ENCODE assay signal across 2 cellular contexts in the genomic region with DNA sequence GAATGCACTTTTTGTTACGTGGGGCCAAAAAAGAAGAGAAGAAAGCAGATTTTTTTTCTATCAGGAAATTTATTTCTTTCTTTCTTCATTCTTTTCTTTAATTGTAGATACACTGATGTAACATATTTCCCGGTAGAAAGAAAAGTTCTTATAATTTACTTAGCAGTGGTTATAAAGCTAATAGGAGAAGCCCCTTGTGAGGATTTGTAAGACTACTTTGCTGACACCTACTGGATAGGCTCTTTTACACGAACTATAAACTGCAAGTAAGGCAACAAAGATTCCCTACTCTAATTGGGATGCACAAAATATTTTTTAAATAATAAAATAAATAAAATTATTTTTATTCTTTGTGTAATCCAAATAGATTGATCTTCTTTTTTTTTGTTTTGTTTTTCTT.
TF ChIP-seq lines count a peak whose summit lies in the region.

No MANE protein-coding gene starts in this region.

TF ChIP-seq in liver, 16 proteins besides CTCF, POLR2A, EP300 and RAD21 (continued from another document):
- TF ChIP-seq, protein P1, sequence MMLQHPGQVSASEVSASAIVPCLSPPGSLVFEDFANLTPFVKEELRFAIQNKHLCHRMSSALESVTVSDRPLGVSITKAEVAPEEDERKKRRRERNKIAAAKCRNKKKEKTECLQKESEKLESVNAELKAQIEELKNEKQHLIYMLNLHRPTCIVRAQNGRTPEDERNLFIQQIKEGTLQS (IDR thresholded peaks at IDR 0.05) = no peak
- TF ChIP-seq, protein P2, sequence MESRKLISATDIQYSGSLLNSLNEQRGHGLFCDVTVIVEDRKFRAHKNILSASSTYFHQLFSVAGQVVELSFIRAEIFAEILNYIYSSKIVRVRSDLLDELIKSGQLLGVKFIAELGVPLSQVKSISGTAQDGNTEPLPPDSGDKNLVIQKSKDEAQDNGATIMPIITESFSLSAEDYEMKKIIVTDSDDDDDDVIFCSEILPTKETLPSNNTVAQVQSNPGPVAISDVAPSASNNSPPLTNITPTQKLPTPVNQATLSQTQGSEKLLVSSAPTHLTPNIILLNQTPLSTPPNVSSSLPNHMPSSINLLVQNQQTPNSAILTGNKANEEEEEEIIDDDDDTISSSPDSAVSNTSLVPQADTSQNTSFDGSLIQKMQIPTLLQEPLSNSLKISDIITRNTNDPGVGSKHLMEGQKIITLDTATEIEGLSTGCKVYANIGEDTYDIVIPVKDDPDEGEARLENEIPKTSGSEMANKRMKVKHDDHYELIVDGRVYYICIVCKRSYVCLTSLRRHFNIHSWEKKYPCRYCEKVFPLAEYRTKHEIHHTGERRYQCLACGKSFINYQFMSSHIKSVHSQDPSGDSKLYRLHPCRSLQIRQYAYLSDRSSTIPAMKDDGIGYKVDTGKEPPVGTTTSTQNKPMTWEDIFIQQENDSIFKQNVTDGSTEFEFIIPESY (IDR thresholded peaks at IDR 0.05) = no peak
- TF ChIP-seq JUND (IDR thresholded peaks at IDR 0.05) (no peak), YY1 (IDR thresholded peaks at IDR 0.05) (no peak), RXRA (IDR thresholded peaks at IDR 0.05) (no peak)

TF ChIP-seq in HepG2, 621 proteins besides CTCF, POLR2A, EP300 and RAD21 (continued from another document):
- TF ChIP-seq, protein P3, sequence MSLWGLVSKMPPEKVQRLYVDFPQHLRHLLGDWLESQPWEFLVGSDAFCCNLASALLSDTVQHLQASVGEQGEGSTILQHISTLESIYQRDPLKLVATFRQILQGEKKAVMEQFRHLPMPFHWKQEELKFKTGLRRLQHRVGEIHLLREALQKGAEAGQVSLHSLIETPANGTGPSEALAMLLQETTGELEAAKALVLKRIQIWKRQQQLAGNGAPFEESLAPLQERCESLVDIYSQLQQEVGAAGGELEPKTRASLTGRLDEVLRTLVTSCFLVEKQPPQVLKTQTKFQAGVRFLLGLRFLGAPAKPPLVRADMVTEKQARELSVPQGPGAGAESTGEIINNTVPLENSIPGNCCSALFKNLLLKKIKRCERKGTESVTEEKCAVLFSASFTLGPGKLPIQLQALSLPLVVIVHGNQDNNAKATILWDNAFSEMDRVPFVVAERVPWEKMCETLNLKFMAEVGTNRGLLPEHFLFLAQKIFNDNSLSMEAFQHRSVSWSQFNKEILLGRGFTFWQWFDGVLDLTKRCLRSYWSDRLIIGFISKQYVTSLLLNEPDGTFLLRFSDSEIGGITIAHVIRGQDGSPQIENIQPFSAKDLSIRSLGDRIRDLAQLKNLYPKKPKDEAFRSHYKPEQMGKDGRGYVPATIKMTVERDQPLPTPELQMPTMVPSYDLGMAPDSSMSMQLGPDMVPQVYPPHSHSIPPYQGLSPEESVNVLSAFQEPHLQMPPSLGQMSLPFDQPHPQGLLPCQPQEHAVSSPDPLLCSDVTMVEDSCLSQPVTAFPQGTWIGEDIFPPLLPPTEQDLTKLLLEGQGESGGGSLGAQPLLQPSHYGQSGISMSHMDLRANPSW (CRISPR knock-in tag; IDR thresholded peaks at IDR 0.05; ENCODE audit: borderline replicate concordance) = no peak
- TF ChIP-seq, protein P4, sequence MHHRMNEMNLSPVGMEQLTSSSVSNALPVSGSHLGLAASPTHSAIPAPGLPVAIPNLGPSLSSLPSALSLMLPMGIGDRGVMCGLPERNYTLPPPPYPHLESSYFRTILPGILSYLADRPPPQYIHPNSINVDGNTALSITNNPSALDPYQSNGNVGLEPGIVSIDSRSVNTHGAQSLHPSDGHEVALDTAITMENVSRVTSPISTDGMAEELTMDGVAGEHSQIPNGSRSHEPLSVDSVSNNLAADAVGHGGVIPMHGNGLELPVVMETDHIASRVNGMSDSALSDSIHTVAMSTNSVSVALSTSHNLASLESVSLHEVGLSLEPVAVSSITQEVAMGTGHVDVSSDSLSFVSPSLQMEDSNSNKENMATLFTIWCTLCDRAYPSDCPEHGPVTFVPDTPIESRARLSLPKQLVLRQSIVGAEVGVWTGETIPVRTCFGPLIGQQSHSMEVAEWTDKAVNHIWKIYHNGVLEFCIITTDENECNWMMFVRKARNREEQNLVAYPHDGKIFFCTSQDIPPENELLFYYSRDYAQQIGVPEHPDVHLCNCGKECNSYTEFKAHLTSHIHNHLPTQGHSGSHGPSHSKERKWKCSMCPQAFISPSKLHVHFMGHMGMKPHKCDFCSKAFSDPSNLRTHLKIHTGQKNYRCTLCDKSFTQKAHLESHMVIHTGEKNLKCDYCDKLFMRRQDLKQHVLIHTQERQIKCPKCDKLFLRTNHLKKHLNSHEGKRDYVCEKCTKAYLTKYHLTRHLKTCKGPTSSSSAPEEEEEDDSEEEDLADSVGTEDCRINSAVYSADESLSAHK (CRISPR knock-in tag; IDR thresholded peaks at IDR 0.05; ENCODE audit: borderline replicate concordance) = no peak
- TF ChIP-seq, protein P5, sequence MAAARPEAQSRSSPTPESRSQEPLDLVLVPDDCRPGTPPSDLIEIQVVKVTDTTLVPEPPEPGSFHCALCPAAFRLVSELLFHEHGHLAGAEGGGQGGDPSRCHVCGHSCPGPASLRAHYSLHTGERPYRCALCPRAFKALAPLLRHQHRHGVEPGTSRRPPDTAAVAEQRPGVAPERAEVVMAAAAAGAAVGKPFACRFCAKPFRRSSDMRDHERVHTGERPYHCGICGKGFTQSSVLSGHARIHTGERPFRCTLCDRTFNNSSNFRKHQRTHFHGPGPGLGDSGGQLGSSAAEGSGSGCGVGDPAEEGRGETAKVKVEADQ (CRISPR knock-in tag; IDR thresholded peaks at IDR 0.05; ENCODE audit: borderline replicate concordance) = no peak
- TF ChIP-seq ARHGAP35 (CRISPR knock-in tag; IDR thresholded peaks at IDR 0.05; ENCODE audit: borderline replicate concordance) = no peak
- no peak for TF ChIP-seq ZBTB1 (CRISPR knock-in tag; IDR thresholded peaks at IDR 0.05; ENCODE audit: borderline replicate concordance)
- TF ChIP-seq MAFG (CRISPR knock-in tag; IDR thresholded peaks at IDR 0.05) = no peak
- TF ChIP-seq KLF13 (CRISPR knock-in tag; IDR thresholded peaks at IDR 0.05) = no peak
- no peak for TF ChIP-seq ZNF7 (CRISPR knock-in tag; IDR thresholded peaks at IDR 0.05)
- TF ChIP-seq MAFF (IDR thresholded peaks at IDR 0.05; ENCODE audit: low read depth, low read length) = no peak
- TF ChIP-seq NKX3-1 (CRISPR knock-in tag; IDR thresholded peaks at IDR 0.05) = no peak
- TF ChIP-seq ZSCAN25 (CRISPR knock-in tag; IDR thresholded peaks at IDR 0.05) = no peak
- no peak for TF ChIP-seq NR2C2 (CRISPR knock-in tag; IDR thresholded peaks at IDR 0.05; ENCODE audit: borderline replicate concordance)
- no peak for TF ChIP-seq ONECUT2 (CRISPR knock-in tag; IDR thresholded peaks at IDR 0.05)
- TF ChIP-seq ZNF282 (IDR thresholded peaks at IDR 0.05; ENCODE audit: partially characterized antibody) = no peak
- TF ChIP-seq, protein P6, sequence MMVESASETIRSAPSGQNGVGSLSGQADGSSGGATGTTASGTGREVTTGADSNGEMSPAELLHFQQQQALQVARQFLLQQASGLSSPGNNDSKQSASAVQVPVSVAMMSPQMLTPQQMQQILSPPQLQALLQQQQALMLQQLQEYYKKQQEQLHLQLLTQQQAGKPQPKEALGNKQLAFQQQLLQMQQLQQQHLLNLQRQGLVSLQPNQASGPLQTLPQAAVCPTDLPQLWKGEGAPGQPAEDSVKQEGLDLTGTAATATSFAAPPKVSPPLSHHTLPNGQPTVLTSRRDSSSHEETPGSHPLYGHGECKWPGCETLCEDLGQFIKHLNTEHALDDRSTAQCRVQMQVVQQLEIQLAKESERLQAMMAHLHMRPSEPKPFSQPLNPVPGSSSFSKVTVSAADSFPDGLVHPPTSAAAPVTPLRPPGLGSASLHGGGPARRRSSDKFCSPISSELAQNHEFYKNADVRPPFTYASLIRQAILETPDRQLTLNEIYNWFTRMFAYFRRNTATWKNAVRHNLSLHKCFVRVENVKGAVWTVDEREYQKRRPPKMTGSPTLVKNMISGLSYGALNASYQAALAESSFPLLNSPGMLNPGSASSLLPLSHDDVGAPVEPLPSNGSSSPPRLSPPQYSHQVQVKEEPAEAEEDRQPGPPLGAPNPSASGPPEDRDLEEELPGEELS (CRISPR knock-in tag; IDR thresholded peaks at IDR 0.05) = no peak
- TF ChIP-seq KLF16 (CRISPR knock-in tag; IDR thresholded peaks at IDR 0.05) = no peak
- no peak for TF ChIP-seq ZNF558 (CRISPR knock-in tag; IDR thresholded peaks at IDR 0.05; ENCODE audit: borderline replicate concordance)
- TF ChIP-seq, protein P7, sequence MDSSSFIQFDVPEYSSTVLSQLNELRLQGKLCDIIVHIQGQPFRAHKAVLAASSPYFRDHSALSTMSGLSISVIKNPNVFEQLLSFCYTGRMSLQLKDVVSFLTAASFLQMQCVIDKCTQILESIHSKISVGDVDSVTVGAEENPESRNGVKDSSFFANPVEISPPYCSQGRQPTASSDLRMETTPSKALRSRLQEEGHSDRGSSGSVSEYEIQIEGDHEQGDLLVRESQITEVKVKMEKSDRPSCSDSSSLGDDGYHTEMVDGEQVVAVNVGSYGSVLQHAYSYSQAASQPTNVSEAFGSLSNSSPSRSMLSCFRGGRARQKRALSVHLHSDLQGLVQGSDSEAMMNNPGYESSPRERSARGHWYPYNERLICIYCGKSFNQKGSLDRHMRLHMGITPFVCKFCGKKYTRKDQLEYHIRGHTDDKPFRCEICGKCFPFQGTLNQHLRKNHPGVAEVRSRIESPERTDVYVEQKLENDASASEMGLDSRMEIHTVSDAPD (CRISPR knock-in tag; IDR thresholded peaks at IDR 0.05) = no peak
- TF ChIP-seq ZSCAN29 (CRISPR knock-in tag; conservative IDR thresholded peaks at IDR 0.05) = no peak
